ENCODE assay signal across 8 cellular contexts in the genomic region with DNA sequence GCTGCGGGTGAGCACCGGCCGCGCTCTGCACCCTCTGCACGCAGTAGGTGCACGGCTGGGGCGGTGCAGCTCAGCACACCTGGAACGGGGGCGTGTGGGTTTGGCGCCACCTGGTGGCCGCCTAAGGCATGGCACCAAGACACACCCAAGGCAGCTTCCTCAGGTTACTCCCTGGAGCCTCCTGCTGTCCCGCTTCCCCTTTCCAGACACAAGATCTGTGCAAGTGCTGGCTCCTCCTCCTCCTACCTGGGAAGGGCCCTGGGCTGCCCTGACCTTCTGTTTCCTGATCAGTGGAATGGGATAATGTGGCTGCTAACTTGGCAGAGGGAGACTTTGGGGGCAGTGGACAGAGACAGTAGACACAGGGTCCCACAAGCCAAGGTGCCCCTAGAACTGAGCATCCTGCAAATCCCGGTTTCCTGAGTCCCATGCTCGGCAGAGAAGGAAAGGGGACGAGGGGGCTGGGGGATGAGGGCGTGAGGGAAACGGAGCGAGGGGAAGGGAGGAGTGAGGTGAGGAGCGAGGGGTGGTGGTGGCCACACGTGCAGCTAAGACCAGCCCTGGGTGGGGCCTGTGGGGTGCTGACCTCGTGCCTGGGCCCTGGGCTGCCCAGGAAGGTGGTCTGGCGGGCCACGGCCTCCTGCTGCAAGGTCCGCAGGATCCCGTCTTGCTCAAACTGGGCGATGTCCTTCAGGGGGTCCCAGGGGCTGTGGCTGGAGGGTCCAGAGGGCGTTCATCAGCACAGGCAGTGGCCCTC. TPM values are rescaled to one million over a fixed set of nuclear protein-coding genes. Genes with fewer than 3 reads are reported as not detected.
DNase-seq lines count a peak whose midpoint lies in the region; ATAC-seq, FAIRE-seq and TF ChIP-seq lines count a peak whose summit lies in the region.

No MANE protein-coding gene starts in this region.

- FAIRE-seq in frontal cortex (lab: Jason Lieb, UNC), result no peak

- DNase-seq in A172 (ENCODE audit: low spot score) (peak; percentile 83), HuH-7.5 (ENCODE audit: low spot score) (peak; percentile 84), RPMI7951 (ENCODE audit: low read depth) (peak; percentile 51), frontal cortex (ENCODE audit: low spot score in 2 of 2) (peak; percentile 85 to 91), osteocyte (ENCODE audit: extremely low spot score, unreplicated experiment) (no peak), type B pancreatic cell (ENCODE audit: extremely low spot score, unreplicated experiment) (peak; percentile 79)

- H3K27ac Mint-ChIP-seq in activated T-helper 17 cell treated with anti-CD3 and anti-CD28 coated beads, Interleukin-2, amount 50 U/mL, for 72 hours, result peak overlapping the region; percentile 68
- H3K27ac Mint-ChIP-seq in osteocyte (ENCODE audit: unreplicated experiment), result peak overlapping the region; percentile 60
- no peak overlapping the region for H3K27ac Mint-ChIP-seq in type B pancreatic cell

- peak; percentile 54 for ATAC-seq in GM18499 (IDR thresholded peaks at IDR 0.05; ENCODE audit: insufficient read depth, unreplicated experiment)
- ATAC-seq in activated T-helper 17 cell treated with anti-CD3 and anti-CD28 coated beads, Interleukin-2, amount 50 U/mL, for 72 hours (replicated peaks), result peak; percentile 88

- no peaks in the 10 kb centered on the region for H3K9me3 Mint-ChIP-seq in activated T-helper 17 cell treated with anti-CD3 and anti-CD28 coated beads, Interleukin-2, amount 50 U/mL, for 72 hours
- H3K9me3 Mint-ChIP-seq in osteocyte (ENCODE audit: unreplicated experiment), result no peaks in the 10 kb centered on the region
- H3K9me3 Mint-ChIP-seq in type B pancreatic cell, result no peaks in the 10 kb centered on the region

- H3K36me3 Mint-ChIP-seq in activated T-helper 17 cell treated with anti-CD3 and anti-CD28 coated beads, Interleukin-2, amount 50 U/mL, for 72 hours (ENCODE audit: low read depth), result no peaks in the 10 kb centered on the region
- H3K36me3 Mint-ChIP-seq in osteocyte (ENCODE audit: unreplicated experiment), result peaks cover 9% of the 10 kb centered on the region
- H3K36me3 Mint-ChIP-seq in type B pancreatic cell, result peaks cover 4% of the 10 kb centered on the region

- H3K4me3 Mint-ChIP-seq in activated T-helper 17 cell treated with anti-CD3 and anti-CD28 coated beads, Interleukin-2, amount 50 U/mL, for 72 hours, result no peak overlapping the region
- H3K4me3 Mint-ChIP-seq in osteocyte (ENCODE audit: unreplicated experiment) (no peak overlapping the region), type B pancreatic cell (no peak overlapping the region)

- TF ChIP-seq CTCF in osteocyte (IDR thresholded peaks at IDR 0.05) (peak; percentile 99), type B pancreatic cell (conservative IDR thresholded peaks at IDR 0.05) (peak; percentile 100)

- H3K4me1 Mint-ChIP-seq in activated T-helper 17 cell treated with anti-CD3 and anti-CD28 coated beads, Interleukin-2, amount 50 U/mL, for 72 hours, result no peaks in the 10 kb centered on the region
- peaks cover 35% of the 10 kb centered on the region for H3K4me1 Mint-ChIP-seq in osteocyte (ENCODE audit: unreplicated experiment)
- peaks cover 4% of the 10 kb centered on the region for H3K4me1 Mint-ChIP-seq in type B pancreatic cell (ENCODE audit: unreplicated experiment)

- H3K27me3 Mint-ChIP-seq in activated T-helper 17 cell treated with anti-CD3 and anti-CD28 coated beads, Interleukin-2, amount 50 U/mL, for 72 hours, result peaks cover 4% of the 10 kb centered on the region
- H3K27me3 Mint-ChIP-seq in osteocyte (ENCODE audit: unreplicated experiment) (no peaks in the 10 kb centered on the region), type B pancreatic cell (no peaks in the 10 kb centered on the region)

RNA-seq across cellular contexts. Expression of a gene that starts 34.8 kb away (rescaled TPM):
- 57.2 and 60.4 TPM in 2 replicates for total RNA-seq in A172 (2014; rRNA removed; shearing (Covaris generic))
- 44.3 and 50.8 TPM in 2 replicates for total RNA-seq in RPMI7951 (2014; rRNA removed; shearing (Covaris generic))
- total RNA-seq in activated T-helper 17 cell treated with anti-CD3 and anti-CD28 coated beads, Interleukin-2, amount 50 U/mL, for 72 hours, result 10 to 100 TPM; 81.4 to 84.9 TPM
- 33.8 TPM for total RNA-seq in frontal cortex
- 134 and 148 TPM in 2 replicates for total RNA-seq in osteocyte
- 38.9 and 47.8 TPM in 2 replicates for total RNA-seq in type B pancreatic cell (ENCODE audit: low replicate concordance)
